In the genomic region with DNA sequence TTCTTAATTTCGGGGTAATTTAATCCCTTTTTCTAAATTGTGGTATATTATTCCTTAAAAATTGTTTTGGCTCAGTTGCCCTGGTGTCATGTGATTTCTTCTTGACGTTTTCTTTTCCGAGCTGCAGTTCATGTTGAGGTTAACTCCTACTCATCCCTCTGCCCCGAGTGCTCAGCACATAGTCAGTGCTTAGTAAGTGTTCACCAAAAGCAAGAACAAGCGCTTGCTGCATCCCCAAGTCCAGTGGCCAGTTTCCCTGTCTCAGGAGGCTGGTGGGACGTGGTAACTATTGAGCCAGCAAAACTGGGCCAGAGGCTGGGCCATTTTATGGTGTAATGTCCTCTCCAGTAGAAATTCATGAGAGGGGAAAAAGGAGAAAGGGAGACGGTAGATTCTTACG, we compare ENCODE assay signal across 1 cellular context.
TF ChIP-seq lines count a peak whose summit lies in the region.

No MANE protein-coding gene starts in this region.

TF ChIP-seq in K562, 482 proteins besides CTCF, POLR2A, EP300 and RAD21:
- no peak for TF ChIP-seq ZNF274 (IDR thresholded peaks at IDR 0.05; ENCODE audit: borderline replicate concordance, low read depth, low read length)
- TF ChIP-seq SIX5 (IDR thresholded peaks at IDR 0.05; ENCODE audit: borderline replicate concordance in 1 of 2, insufficient read depth in 1 of 2, low read depth in 1 of 2, low read length in 2 of 2), result no peak
- no peak for TF ChIP-seq E2F3 (CRISPR knock-in tag; IDR thresholded peaks at IDR 0.05)
- TF ChIP-seq, protein P1, sequence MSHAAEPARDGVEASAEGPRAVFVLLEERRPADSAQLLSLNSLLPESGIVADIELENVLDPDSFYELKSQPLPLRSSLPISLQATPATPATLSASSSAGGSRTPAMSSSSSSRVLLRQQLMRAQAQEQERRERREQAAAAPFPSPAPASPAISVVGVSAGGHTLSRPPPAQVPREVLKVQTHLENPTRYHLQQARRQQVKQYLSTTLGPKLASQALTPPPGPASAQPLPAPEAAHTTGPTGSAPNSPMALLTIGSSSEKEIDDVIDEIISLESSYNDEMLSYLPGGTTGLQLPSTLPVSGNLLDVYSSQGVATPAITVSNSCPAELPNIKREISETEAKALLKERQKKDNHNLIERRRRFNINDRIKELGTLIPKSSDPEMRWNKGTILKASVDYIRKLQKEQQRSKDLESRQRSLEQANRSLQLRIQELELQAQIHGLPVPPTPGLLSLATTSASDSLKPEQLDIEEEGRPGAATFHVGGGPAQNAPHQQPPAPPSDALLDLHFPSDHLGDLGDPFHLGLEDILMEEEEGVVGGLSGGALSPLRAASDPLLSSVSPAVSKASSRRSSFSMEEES (CRISPR knock-in tag; IDR thresholded peaks at IDR 0.05), result 0 out of 2 replicates have a peak, but pooled peaks have one; percentile 13
- TF ChIP-seq, protein P2, sequence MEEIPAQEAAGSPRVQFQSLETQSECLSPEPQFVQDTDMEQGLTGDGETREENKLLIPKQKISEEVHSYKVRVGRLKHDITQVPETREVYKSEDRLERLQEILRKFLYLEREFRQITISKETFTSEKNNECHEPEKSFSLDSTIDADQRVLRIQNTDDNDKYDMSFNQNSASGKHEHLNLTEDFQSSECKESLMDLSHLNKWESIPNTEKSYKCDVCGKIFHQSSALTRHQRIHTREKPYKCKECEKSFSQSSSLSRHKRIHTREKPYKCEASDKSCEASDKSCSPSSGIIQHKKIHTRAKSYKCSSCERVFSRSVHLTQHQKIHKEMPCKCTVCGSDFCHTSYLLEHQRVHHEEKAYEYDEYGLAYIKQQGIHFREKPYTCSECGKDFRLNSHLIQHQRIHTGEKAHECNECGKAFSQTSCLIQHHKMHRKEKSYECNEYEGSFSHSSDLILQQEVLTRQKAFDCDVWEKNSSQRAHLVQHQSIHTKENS (CRISPR knock-in tag; IDR thresholded peaks at IDR 0.05), result no peak
- TF ChIP-seq SAFB (IDR thresholded peaks at IDR 0.05; ENCODE audit: borderline replicate concordance, low read depth, low read length), result no peak
- no peak for TF ChIP-seq TAF7 (tag; IDR thresholded peaks at IDR 0.05)
